23 cellular contexts compared by ENCODE assay signal in genomic region chr14:26820101-26820500, GRCh38.
DNase-seq lines count a peak whose midpoint lies in the region; ATAC-seq, FAIRE-seq and TF ChIP-seq lines count a peak whose summit lies in the region.
"Had no signal": no experiment of that assay in that cellular context is flagged by ENCODE, and none has a peak within 500 bp of the region (broad histone marks: within the 10 kb centered on the region; RNA-seq: fewer than 3 reads in every experiment).

No MANE protein-coding gene starts in this region.

- no peak for TF ChIP-seq RAD21 in A549 (conservative IDR thresholded peaks at IDR 0.05 in 1 of 2, IDR thresholded peaks at IDR 0.05 in 1 of 2)

- ATAC-seq in A549: no peak; a peak in 1 of 6 replicates
- ATAC-seq in naive thymus-derived CD4-positive, alpha-beta T cell: no peak
- ATAC-seq: CD8-positive, alpha-beta T cell; gastrocnemius medialis had no signal

- no peak overlapping the region for H3K4me3 Mint-ChIP-seq in endodermal cell
- no peak overlapping the region for H3K4me3 Mint-ChIP-seq in activated T-helper 1 cell treated with anti-CD3 and anti-CD28 coated beads, Interleukin-12 subunit alpha, Interleukin-12 subunit beta, Interleukin-2, Interleukin-4 antibody, amounts not matched to agents 30 ng/mL and 10 ng/mL and 1 ng/mL, durations not matched to agents 14 hours and 24 hours and 36 hours
- no peak overlapping the region for H3K4me3 Mint-ChIP-seq in naive thymus-derived CD4-positive, alpha-beta T cell
- H3K4me3 Mint-ChIP-seq: CD8-positive, alpha-beta T cell; immature natural killer cell; neural crest cell; T-helper 1 cell treated with Interleukin-12 subunit alpha and Interleukin-12 subunit beta and Interleukin-4 antibody, amounts not matched to agents 30 μg/mL and 1 μg/mL, for 36 hours had no signal

- H3K9me3 ChIP-seq in A549: no peaks in the 10 kb centered on the region
- no peaks in the 10 kb centered on the region for H3K9me3 ChIP-seq in endodermal cell (ENCODE audit: control insufficient read depth, low read length)
- H3K9me3 ChIP-seq in naive thymus-derived CD4-positive, alpha-beta T cell (ENCODE audit: control insufficient read depth in 2 of 3, low read length in 3 of 3): peaks cover 0 to 3% (median 0%) of the 10 kb centered on the region in 3 experiments
- H3K9me3 ChIP-seq: gastrocnemius medialis, testis had no signal

- peaks cover 4% of the 10 kb centered on the region for H3K4me1 Mint-ChIP-seq in endodermal cell
- no peaks in the 10 kb centered on the region for H3K4me1 Mint-ChIP-seq in activated T-helper 1 cell treated with anti-CD3 and anti-CD28 coated beads, Interleukin-12 subunit alpha, Interleukin-12 subunit beta, Interleukin-2, Interleukin-4 antibody, amounts not matched to agents 30 ng/mL and 10 ng/mL and 1 ng/mL, durations not matched to agents 14 hours and 24 hours and 36 hours (ENCODE audit: low read depth)
- no peaks in the 10 kb centered on the region for H3K4me1 Mint-ChIP-seq in naive thymus-derived CD4-positive, alpha-beta T cell
- H3K4me1 Mint-ChIP-seq: immature natural killer cell had no signal

- no peaks in the 10 kb centered on the region for H3K36me3 ChIP-seq in endodermal cell (ENCODE audit: control insufficient read depth, insufficient read depth, low read length)
- H3K36me3 ChIP-seq in naive thymus-derived CD4-positive, alpha-beta T cell (ENCODE audit: control insufficient read depth in 2 of 3, insufficient read depth in 3 of 3, low read length in 3 of 3): no peaks in the 10 kb centered on the region
- H3K36me3 ChIP-seq: cardiac muscle cell, gastrocnemius medialis had no signal

- CTCF ChIA-PET in A549 (lab: Yijun Ruan, JAX): no interaction called here
- CTCF ChIA-PET in naive thymus-derived CD4-positive, alpha-beta T cell (lab: Charles Lee): no interaction called here

- H3K4me3 ChIP-seq in A549: no peak overlapping the region
- no peak overlapping the region for H3K4me3 ChIP-seq in astrocyte of the spinal cord (ENCODE audit: low read depth, low read length)
- H3K4me3 ChIP-seq in endodermal cell (ENCODE audit: low read length): no peak overlapping the region
- H3K4me3 ChIP-seq in naive thymus-derived CD4-positive, alpha-beta T cell (ENCODE audit: low read length): no peak overlapping the region
- H3K4me3 ChIP-seq: cardiac muscle cell, gastrocnemius medialis, testis had no signal

- POLR2A ChIA-PET in A549 (lab: Yijun Ruan, JAX): no interaction called here
- POLR2A ChIA-PET in naive thymus-derived CD4-positive, alpha-beta T cell (lab: Charles Lee): no interaction called here

- H3K9ac ChIP-seq in endodermal cell (ENCODE audit: extremely low read depth, low read length, poor library complexity, severe bottlenecking): no peak overlapping the region

- intact Hi-C loops in activated T-helper 1 cell treated with anti-CD3 and anti-CD28 coated beads, Interleukin-12 subunit alpha, Interleukin-12 subunit beta, Interleukin-2, Interleukin-4 antibody, amounts not matched to agents 30 ng/mL and 10 ng/mL and 1 ng/mL, durations not matched to agents 14 hours and 24 hours and 36 hours (cut with micrococcal nuclease): no loop called here
- intact Hi-C loops in naive thymus-derived CD4-positive, alpha-beta T cell (cut with micrococcal nuclease): no loop called here

- TF ChIP-seq CTCF in A549 (IDR thresholded peaks at IDR 0.05) (no peak), astrocyte of the spinal cord (IDR thresholded peaks at IDR 0.05; ENCODE audit: low read depth, low read length) (no peak), endodermal cell (conservative IDR thresholded peaks at IDR 0.05) (no peak)

- no peaks in the 10 kb centered on the region for H3K27me3 Mint-ChIP-seq in endodermal cell (ENCODE audit: insufficient read depth)
- H3K27me3 Mint-ChIP-seq in activated T-helper 1 cell treated with anti-CD3 and anti-CD28 coated beads, Interleukin-12 subunit alpha, Interleukin-12 subunit beta, Interleukin-2, Interleukin-4 antibody, amounts not matched to agents 30 ng/mL and 10 ng/mL and 1 ng/mL, durations not matched to agents 14 hours and 24 hours and 36 hours (ENCODE audit: insufficient read depth): no peaks in the 10 kb centered on the region
- no peaks in the 10 kb centered on the region for H3K27me3 Mint-ChIP-seq in naive thymus-derived CD4-positive, alpha-beta T cell

- H3K4me1 ChIP-seq in A549 (peaks cover 15% of the 10 kb centered on the region; the same call in 2 of the 3 replicates), endodermal cell (ENCODE audit: control insufficient read depth, insufficient read depth, low read length) (no peaks in the 10 kb centered on the region)
- no peaks in the 10 kb centered on the region for H3K4me1 ChIP-seq in naive thymus-derived CD4-positive, alpha-beta T cell (ENCODE audit: control insufficient read depth in 2 of 2, insufficient read depth in 2 of 2, low read length in 2 of 2)
- H3K4me1 ChIP-seq: gastrocnemius medialis, testis had no signal

- H3K27me3 ChIP-seq in endodermal cell (ENCODE audit: control insufficient read depth, insufficient read depth, low read length, poor library complexity, severe bottlenecking): no peaks in the 10 kb centered on the region
- H3K27me3 ChIP-seq in naive thymus-derived CD4-positive, alpha-beta T cell (ENCODE audit: control insufficient read depth in 2 of 2, insufficient read depth in 2 of 2, low read length in 2 of 2): no peaks in the 10 kb centered on the region
- H3K27me3 ChIP-seq: cardiac muscle cell, gastrocnemius medialis, testis had no signal

- TF ChIP-seq EP300 in A549 (IDR thresholded peaks at IDR 0.05): no peak

- DNase-seq in A549 (ENCODE audit: low read depth in 1 of 2, low spot score in 1 of 2): no peak
- peak; percentile 95 for DNase-seq in NCI-H1092 treated with DMSO at 0.1 percent for 48 hours (lab: John Stamatoyannopoulos, UW)
- DNase-seq in NCI-H524 treated with DMSO at 0.1 percent for 48 hours (lab: John Stamatoyannopoulos, UW): peak; percentile 94
- peak; percentile 56 for DNase-seq in astrocyte of the spinal cord (ENCODE audit: low read depth, low spot score)
- no peak for DNase-seq in dedifferentiated amniotic fluid mesenchymal stem cell (ENCODE audit: extremely low spot score)
- no peak for DNase-seq in endodermal cell
- DNase-seq in activated T-helper 1 cell treated with anti-CD3 and anti-CD28 coated beads, Interleukin-12 subunit alpha, Interleukin-12 subunit beta, Interleukin-2, Interleukin-4 antibody, amounts not matched to agents 30 ng/mL and 10 ng/mL and 1 ng/mL, durations not matched to agents 14 hours and 24 hours and 36 hours (ENCODE audit: low spot score): no peak
- no peak for DNase-seq in naive thymus-derived CD4-positive, alpha-beta T cell
- DNase-seq: activated CD4-positive, CD25-positive, alpha-beta regulatory T cell treated with anti-CD3 and anti-CD28 coated beads, Interleukin-2, amount 50 U/mL, for 72 hours; activated CD8-positive, alpha-beta memory T cell treated with anti-CD3 and anti-CD28 coated beads, Interleukin-2, amount 50 U/mL, for 4 hours; activated naive CD4-positive, alpha-beta T cell treated with anti-CD3 and anti-CD28 coated beads, Interleukin-2, amount 50 U/mL, for 16 hours; CD8-positive, alpha-beta T cell; effector memory CD4-positive, alpha-beta T cell; gastrocnemius medialis; immature natural killer cell; mammary epithelial cell; retina; stimulated activated CD4-positive, alpha-beta T cell treated with anti-CD3 and anti-CD28 coated beads, Interleukin-2, amount 100 ng/mL, for 24 hours; stimulated activated CD8-positive, alpha-beta memory T cell treated with anti-CD3 and anti-CD28 coated beads, Interleukin-4, amount 100 ng/mL, for 48 hours; testis had no signal

- H3K36me3 Mint-ChIP-seq in endodermal cell (ENCODE audit: low read depth): no peaks in the 10 kb centered on the region
- no peaks in the 10 kb centered on the region for H3K36me3 Mint-ChIP-seq in activated T-helper 1 cell treated with anti-CD3 and anti-CD28 coated beads, Interleukin-12 subunit alpha, Interleukin-12 subunit beta, Interleukin-2, Interleukin-4 antibody, amounts not matched to agents 30 ng/mL and 10 ng/mL and 1 ng/mL, durations not matched to agents 14 hours and 24 hours and 36 hours (ENCODE audit: low read depth)
- no peaks in the 10 kb centered on the region for H3K36me3 Mint-ChIP-seq in naive thymus-derived CD4-positive, alpha-beta T cell
- H3K36me3 Mint-ChIP-seq: CD8-positive, alpha-beta T cell; immature natural killer cell had no signal

- in situ Hi-C loops in astrocyte of the spinal cord (cut with HindIII; ENCODE audit: low sequenced_read_pairs): no loop called here

- H3K4me2 ChIP-seq in A549: peak overlapping the region; percentile 58

- H3K27ac Mint-ChIP-seq in endodermal cell: no peak overlapping the region
- no peak overlapping the region for H3K27ac Mint-ChIP-seq in activated T-helper 1 cell treated with anti-CD3 and anti-CD28 coated beads, Interleukin-12 subunit alpha, Interleukin-12 subunit beta, Interleukin-2, Interleukin-4 antibody, amounts not matched to agents 30 ng/mL and 10 ng/mL and 1 ng/mL, durations not matched to agents 14 hours and 24 hours and 36 hours
- no peak overlapping the region for H3K27ac Mint-ChIP-seq in naive thymus-derived CD4-positive, alpha-beta T cell
- H3K27ac Mint-ChIP-seq: CD8-positive, alpha-beta T cell; immature natural killer cell; T-helper 1 cell treated with Interleukin-12 subunit alpha and Interleukin-12 subunit beta and Interleukin-4 antibody, amounts not matched to agents 30 μg/mL and 1 μg/mL, for 36 hours had no signal

- no peak for TF ChIP-seq POLR2A in A549 (IDR thresholded peaks at IDR 0.05; ENCODE audit: low read length)

- H3K9me3 Mint-ChIP-seq in endodermal cell: no peaks in the 10 kb centered on the region
- peaks cover 13% of the 10 kb centered on the region for H3K9me3 Mint-ChIP-seq in activated T-helper 1 cell treated with anti-CD3 and anti-CD28 coated beads, Interleukin-12 subunit alpha, Interleukin-12 subunit beta, Interleukin-2, Interleukin-4 antibody, amounts not matched to agents 30 ng/mL and 10 ng/mL and 1 ng/mL, durations not matched to agents 14 hours and 24 hours and 36 hours
- H3K9me3 Mint-ChIP-seq in naive thymus-derived CD4-positive, alpha-beta T cell: peaks cover 0 to 16% (median 7%) of the 10 kb centered on the region in 11 donors
- H3K9me3 Mint-ChIP-seq: neural crest cell had no signal

- H3K27ac ChIP-seq in A549 (0 out of 6 replicates have a peak overlapping the region, but pooled peaks of 1 of the 2 experiments have one; percentile 37), endodermal cell (ENCODE audit: low read depth, low read length) (no peak overlapping the region)
- H3K27ac ChIP-seq in naive thymus-derived CD4-positive, alpha-beta T cell (ENCODE audit: low read depth, low read length): no peak overlapping the region
- H3K27ac ChIP-seq: cardiac muscle cell, gastrocnemius medialis, testis had no signal

- FAIRE-seq in A549 (lab: Jason Lieb, UNC): no peak

- 75% methylated on average over 1 of the region's 1 CpG for WGBS in A549 (ENCODE audit: missing lambda C conversion rate)
- WGBS in endodermal cell (ENCODE audit: insufficient coverage in 1 of 2, insufficient read length in 1 of 2), 2 experiments: 100% methylated on average over 1 of the region's 1 CpG; no CpG with 5 or more reads in 1 of the 2 experiments

TF ChIP-seq in A549, 52 proteins besides CTCF, POLR2A, EP300 and RAD21 (continues in another document):
- TF ChIP-seq NFE2L2 (conservative IDR thresholded peaks at IDR 0.05; ENCODE audit: low read length): no peak

Comparison
In these comparisons a context has a peak if more than half of its experiments do, and no peak if none do; other contexts are left out.
1. DNase-seq: peak in NCI-H1092 treated with DMSO at 0.1 percent for 48 hours (single experiment), NCI-H524 treated with DMSO at 0.1 percent for 48 hours (single experiment) and astrocyte of the spinal cord (single experiment); none in A549 (0 of 2), dedifferentiated amniotic fluid mesenchymal stem cell (single experiment), endodermal cell (single experiment), activated T-helper 1 cell treated with anti-CD3 and anti-CD28 coated beads, Interleukin-12 subunit alpha, Interleukin-12 subunit beta, Interleukin-2, Interleukin-4 antibody, amounts not matched to agents 30 ng/mL and 10 ng/mL and 1 ng/mL, durations not matched to agents 14 hours and 24 hours and 36 hours (single experiment) and naive thymus-derived CD4-positive, alpha-beta T cell (0 of 9).